7 cellular contexts compared by ENCODE assay signal in the genomic region with DNA sequence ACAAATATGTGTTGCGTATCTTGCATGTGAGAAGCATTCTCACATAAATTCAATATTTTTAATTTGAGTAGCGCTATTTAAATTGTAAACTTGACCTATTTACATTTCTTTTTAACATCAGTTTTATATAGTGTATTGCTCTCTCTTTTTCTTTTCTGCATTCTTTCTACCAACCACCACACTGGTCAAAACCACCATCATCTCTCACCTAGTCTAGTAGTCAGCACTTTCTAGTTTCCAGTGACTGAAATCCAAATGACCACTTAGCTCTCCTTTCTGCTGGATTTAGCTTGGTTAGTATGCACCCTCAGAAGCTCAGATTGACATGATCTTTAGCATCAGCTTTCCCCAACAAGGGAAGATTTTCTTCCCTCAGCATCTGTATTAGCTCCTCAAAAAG.
"Had no signal": no experiment of that assay in that cellular context is flagged by ENCODE, and none has a peak within 500 bp of the region (broad histone marks: within the 10 kb centered on the region; RNA-seq: fewer than 3 reads in every experiment).

No MANE protein-coding gene starts in this region.

- H3K4me3 Mint-ChIP-seq: HFFc6 had no signal

- ATAC-seq: HCT116, K562 had no signal

- DNase-seq: GOT3, HFFc6, IMR-90, KG1 had no signal

- H3K4me3 ChIP-seq: HAP-1, K562 had no signal

- H3K27ac Mint-ChIP-seq: HFFc6 had no signal

- H3K36me3 ChIP-seq: HAP-1 had no signal

- H3K4me1 ChIP-seq: HAP-1 had no signal

- H3K9me3 ChIP-seq: HAP-1 had no signal
